ENCODE assay signal across 8 cellular contexts in genomic region chr11:93236741-93237675, GRCh38.
DNase-seq lines count a peak whose midpoint lies in the region; ATAC-seq and TF ChIP-seq lines count a peak whose summit lies in the region.

No MANE protein-coding gene starts in this region.

- no peak overlapping the region for H2AFZ ChIP-seq in Loucy (ENCODE audit: low read length)

- intact Hi-C loops in tibial artery (cut with DNase I; ENCODE audit: low total_unique reads), result no loop called here

- TF ChIP-seq CTCF in Loucy (conservative IDR thresholded peaks at IDR 0.05; ENCODE audit: low read length) (peak; percentile 57), WERI-Rb-1 (IDR thresholded peaks at IDR 0.05; ENCODE audit: low read depth, low read length) (peak; percentile 52), tibial artery (IDR thresholded peaks at IDR 0.05) (peak; percentile 21 to 42)

- no peaks in the 10 kb centered on the region for H3K9me3 ChIP-seq in Loucy (ENCODE audit: insufficient read depth, low read depth, low read length)
- no peaks in the 10 kb centered on the region for H3K9me3 ChIP-seq in WERI-Rb-1 (ENCODE audit: severe bottlenecking)
- no peaks in the 10 kb centered on the region for H3K9me3 ChIP-seq in tibial artery

- DNase-seq in NCI-H524 (lab: John Stamatoyannopoulos, UW), result peak; percentile 25 to 58
- DNase-seq in NCI-H524 treated with DMSO at 0.1 percent for 48 hours (lab: John Stamatoyannopoulos, UW), result no peak
- peak; percentile 56 for DNase-seq in WERI-Rb-1
- peak; percentile 2 to 4 for DNase-seq in hippocampal formation (lab: John Stamatoyannopoulos, UW)
- DNase-seq in tibial artery, result no peak
- DNase-seq in activated gamma-delta T cell (lab: John Stamatoyannopoulos, UW), result no peak

- H3K27ac ChIP-seq in WERI-Rb-1, result no peak overlapping the region
- no peak overlapping the region for H3K27ac ChIP-seq in tibial artery

- no peaks in the 10 kb centered on the region for H3K36me3 ChIP-seq in Loucy (ENCODE audit: insufficient read depth, low read length)
- H3K36me3 ChIP-seq in WERI-Rb-1, result no peaks in the 10 kb centered on the region
- no peaks in the 10 kb centered on the region for H3K36me3 ChIP-seq in tibial artery

- no peak overlapping the region for H3K4me2 ChIP-seq in Loucy (ENCODE audit: low read depth, low read length, poor library complexity, severe bottlenecking)

- H3K27me3 ChIP-seq in Loucy (ENCODE audit: insufficient read depth, low read length, poor library complexity, severe bottlenecking) (no peaks in the 10 kb centered on the region), WERI-Rb-1 (ENCODE audit: insufficient read depth, low read depth, severe bottlenecking) (no peaks in the 10 kb centered on the region), tibial artery (peaks cover 0 to 16% of the 10 kb centered on the region in 2 donors)

- H3F3A ChIP-seq in Loucy (ENCODE audit: low read depth), result no peaks in the 10 kb centered on the region

- ATAC-seq in GM21786 (IDR thresholded peaks at IDR 0.05; ENCODE audit: unreplicated experiment), result peak; percentile 51

- no peaks in the 10 kb centered on the region for H3K9me2 ChIP-seq in Loucy (replicated peaks; ENCODE audit: low read depth, low read length)

- H4K20me1 ChIP-seq in Loucy (ENCODE audit: insufficient read depth, low read length, poor library complexity, severe bottlenecking), result no peaks in the 10 kb centered on the region

- H3K4me1 ChIP-seq in Loucy (ENCODE audit: insufficient read depth, low read length, poor library complexity, severe bottlenecking) (no peaks in the 10 kb centered on the region), tibial artery (no peaks in the 10 kb centered on the region)

- H3K79me2 ChIP-seq in Loucy (ENCODE audit: insufficient read depth, low read length), result no peaks in the 10 kb centered on the region

- H3K9ac ChIP-seq in Loucy (ENCODE audit: low read depth, low read length, poor library complexity, severe bottlenecking), result no peak overlapping the region

- H3K4me3 ChIP-seq in Loucy (ENCODE audit: low read length, poor library complexity, severe bottlenecking), result no peak overlapping the region
- H3K4me3 ChIP-seq in WERI-Rb-1 (ENCODE audit: low read depth, low read length), result no peak overlapping the region
- no peak overlapping the region for H3K4me3 ChIP-seq in tibial artery

Comparison
In these comparisons a context has a peak if more than half of its experiments do, and no peak if none do; other contexts are left out.
1. DNase-seq: peak in NCI-H524 (2 of 2), WERI-Rb-1 (single experiment) and hippocampal formation (2 of 2); none in NCI-H524 treated with DMSO at 0.1 percent for 48 hours (single experiment), tibial artery (0 of 2) and activated gamma-delta T cell (single experiment).
2. Peak in every context shown above with its lines, with median percentiles within 50 percentile points of each other: CTCF ChIP-seq.